Comparison of ENCODE assay signal across 17 cellular contexts in the genomic region with DNA sequence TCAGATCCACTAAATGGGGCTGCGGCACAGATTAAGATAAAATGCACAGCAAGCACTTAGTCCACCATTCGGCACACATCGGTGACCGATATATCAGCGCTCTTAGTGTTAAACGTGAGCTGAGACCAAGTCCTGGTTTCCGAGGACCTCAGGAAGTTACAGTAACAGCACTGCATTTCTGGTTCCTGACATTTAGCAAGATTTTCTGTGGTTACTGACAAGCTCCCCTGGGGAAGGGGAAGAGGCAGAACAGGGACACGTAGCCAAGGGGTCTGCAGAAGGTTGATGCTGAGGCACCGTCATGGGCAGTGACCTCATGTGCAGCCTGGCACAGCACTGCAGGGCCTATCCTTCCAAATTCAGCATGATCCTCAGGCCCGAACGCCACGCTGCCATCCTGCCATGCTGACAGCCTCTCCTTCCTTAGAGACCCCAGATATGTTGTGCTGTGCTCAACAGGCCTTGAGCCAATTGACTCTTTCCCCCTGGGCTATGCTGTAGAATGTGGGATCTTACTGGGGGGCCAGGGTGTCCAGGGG. TPM values are rescaled to one million over a fixed set of nuclear protein-coding genes. Genes with fewer than 3 reads are reported as not detected.
DNase-seq lines count a peak whose midpoint lies in the region; ATAC-seq, FAIRE-seq and TF ChIP-seq lines count a peak whose summit lies in the region.
"Had no signal": no experiment of that assay in that cellular context is flagged by ENCODE, and none has a peak within 500 bp of the region (broad histone marks: within the 10 kb centered on the region; RNA-seq: fewer than 3 reads in every experiment).

No MANE protein-coding gene starts in this region.

- H3K9me3 ChIP-seq in K562 (replicated peaks; ENCODE audit: control insufficient read depth, insufficient read depth, low read depth, low read length) = no peaks in the 10 kb centered on the region
- H3K9me3 ChIP-seq in neutrophil = no peaks in the 10 kb centered on the region
- H3K9me3 ChIP-seq: A549, BE2C, Caco-2 had no signal

- no peak overlapping the region for H3K4me3 Mint-ChIP-seq in stimulated activated effector memory CD8-positive, alpha-beta T cell treated with anti-CD3 and anti-CD28 coated beads, Interleukin-12 subunit alpha, Interleukin-12 subunit beta, amount 100 ng/mL, for 72 hours
- H3K4me3 Mint-ChIP-seq: CD8-positive, alpha-beta memory T cell; H9 had no signal

- H3K4me1 ChIP-seq in K562 (replicated peaks in 1 of 2; ENCODE audit: control insufficient read depth in 2 of 2, insufficient read depth in 2 of 2, low read length in 2 of 2) = no peaks in the 10 kb centered on the region
- peaks cover 67 to 75% of the 10 kb centered on the region in 2 experiments for H3K4me1 ChIP-seq in neutrophil (ENCODE audit: control insufficient read depth in 1 of 2, insufficient read depth in 1 of 2, low read depth in 1 of 2, low read length in 1 of 2)
- H3K4me1 ChIP-seq: A549, BE2C, Caco-2 had no signal

- H3K9ac ChIP-seq in K562 (ENCODE audit: insufficient read depth in 1 of 2, low read depth in 2 of 2, low read length in 2 of 2) = 0 out of 4 replicates have a peak overlapping the region, but pooled peaks of 1 of the 2 experiments have one; percentile 17
- H3K9ac ChIP-seq: GM23248 had no signal

- peak in 1 of 2 experiments; percentile 54 for DNase-seq in HL-60 (ENCODE audit: low read depth in 1 of 2, low spot score in 1 of 2)
- no peak for DNase-seq in K562 (ENCODE audit: extremely low read depth in 1 of 4, low spot score in 3 of 4)
- DNase-seq in stimulated activated effector memory CD8-positive, alpha-beta T cell treated with anti-CD3 and anti-CD28 coated beads, Interleukin-12 subunit alpha, Interleukin-12 subunit beta, amount 100 ng/mL, for 72 hours (ENCODE audit: low spot score in 2 of 2) = no peak
- DNase-seq in inferior parietal cortex (ENCODE audit: extremely low spot score) = no peak
- no peak for DNase-seq in NCI-H345 (lab: John Stamatoyannopoulos, UW)
- DNase-seq in GDM1 (lab: John Stamatoyannopoulos, UW) = no peak
- DNase-seq in stimulated activated CD4-positive, alpha-beta T cell treated with anti-CD3 and anti-CD28 coated beads, Interleukin-2, amount 100 ng/mL, for 24 hours = no peak
- DNase-seq: BE2C; Caco-2; CD8-positive, alpha-beta memory T cell; DND-41; GF-D8; GM23248; H9 had no signal

- no TSS peak for BruUV-seq in K562 (replicated peaks; lab: Mats Ljungman, UMichigan)

- H3K36me3 Mint-ChIP-seq in stimulated activated effector memory CD8-positive, alpha-beta T cell treated with anti-CD3 and anti-CD28 coated beads, Interleukin-12 subunit alpha, Interleukin-12 subunit beta, amount 100 ng/mL, for 72 hours = no peaks in the 10 kb centered on the region
- H3K36me3 Mint-ChIP-seq: CD8-positive, alpha-beta memory T cell had no signal

- in situ Hi-C loops in K562 (cut with MboI) = no loop called here

- peak overlapping the region; percentile 32 for H3K27ac ChIP-seq in HL-60 (replicated peaks)
- H3K27ac ChIP-seq in K562 (ENCODE audit: extremely low read depth, low read depth, low read length) = no peak overlapping the region
- peak overlapping the region; percentile 79 for H3K27ac ChIP-seq in neutrophil
- H3K27ac ChIP-seq: A549, GM23248 had no signal

- H3K9me3 Mint-ChIP-seq in stimulated activated effector memory CD8-positive, alpha-beta T cell treated with anti-CD3 and anti-CD28 coated beads, Interleukin-12 subunit alpha, Interleukin-12 subunit beta, amount 100 ng/mL, for 72 hours = no peaks in the 10 kb centered on the region
- H3K9me3 Mint-ChIP-seq: CD8-positive, alpha-beta memory T cell; H9 had no signal

- TF ChIP-seq CTCF in HL-60 (IDR thresholded peaks at IDR 0.05; ENCODE audit: insufficient read depth, low read length) (no peak), K562 (IDR thresholded peaks at IDR 0.05 in 2 of 3, conservative IDR thresholded peaks at IDR 0.05 in 1 of 3; ENCODE audit: insufficient read depth in 2 of 3, low read depth in 1 of 3, low read length in 3 of 3) (no peak), neutrophil (IDR thresholded peaks at IDR 0.05) (no peak)

- H3K4me1 Mint-ChIP-seq in stimulated activated effector memory CD8-positive, alpha-beta T cell treated with anti-CD3 and anti-CD28 coated beads, Interleukin-12 subunit alpha, Interleukin-12 subunit beta, amount 100 ng/mL, for 72 hours = no peaks in the 10 kb centered on the region
- H3K4me1 Mint-ChIP-seq: CD8-positive, alpha-beta memory T cell had no signal

- H4K20me1 ChIP-seq in K562 (replicated peaks; ENCODE audit: control insufficient read depth, insufficient read depth, low read length) = peaks cover 17% of the 10 kb centered on the region; the same call in 1 of the 2 replicates

- H3K27ac Mint-ChIP-seq in stimulated activated effector memory CD8-positive, alpha-beta T cell treated with anti-CD3 and anti-CD28 coated beads, Interleukin-12 subunit alpha, Interleukin-12 subunit beta, amount 100 ng/mL, for 72 hours = peak overlapping the region; percentile 34
- H3K27ac Mint-ChIP-seq: CD8-positive, alpha-beta memory T cell had no signal

- POLR2A ChIA-PET in K562 (lab: Yijun Ruan, JAX) = interaction anchor here (0.8 to 1.5 kb wide), 2 partner anchors 12 to 13 kb away, joined by 4 to 5 read pairs; a partner anchor contains a TSS

- no peak for ATAC-seq in K562
- ATAC-seq in stimulated activated effector memory CD8-positive, alpha-beta T cell treated with anti-CD3 and anti-CD28 coated beads, Interleukin-12 subunit alpha, Interleukin-12 subunit beta, amount 100 ng/mL, for 72 hours = no peak
- ATAC-seq: A549 had no signal

- intact Hi-C loops in K562 (cut with micrococcal nuclease) = no loop called here

- H2AFZ ChIP-seq in K562 (ENCODE audit: low read depth, low read length) = no peak overlapping the region
- H2AFZ ChIP-seq: GM23248 had no signal

- no peak for TF ChIP-seq RAD21 in K562 (CRISPR knock-in tag; conservative IDR thresholded peaks at IDR 0.05 in 1 of 2, IDR thresholded peaks at IDR 0.05 in 1 of 2)

- no peak for TF ChIP-seq POLR2A in K562 (conservative IDR thresholded peaks at IDR 0.05)

- H3K79me2 ChIP-seq in K562 (ENCODE audit: control insufficient read depth, insufficient read depth, low read length) = no peaks in the 10 kb centered on the region

- no peak for FAIRE-seq in K562 (lab: Jason Lieb, UNC)
- FAIRE-seq: A549 had no signal

- H3K36me3 ChIP-seq in K562 (ENCODE audit: control insufficient read depth, insufficient read depth, low read length) (no peaks in the 10 kb centered on the region), neutrophil (no peaks in the 10 kb centered on the region)
- H3K36me3 ChIP-seq: BE2C had no signal

- under 1% methylated on average over 12 of the region's 12 CpGs for WGBS in K562 (ENCODE audit: insufficient coverage, low coverage, missing lambda C conversion rate)

- H3K27me3 ChIP-seq in HL-60 (ENCODE audit: insufficient read depth, poor library complexity, severe bottlenecking) = no peaks in the 10 kb centered on the region
- peaks cover 40 to 91% of the 10 kb centered on the region in 2 experiments; a peak in 4 of 5 replicates for H3K27me3 ChIP-seq in K562 (ENCODE audit: control insufficient read depth in 2 of 2, insufficient read depth in 2 of 2, low read length in 2 of 2)
- no peaks in the 10 kb centered on the region for H3K27me3 ChIP-seq in neutrophil
- H3K27me3 ChIP-seq: BE2C had no signal

- H3K9me1 ChIP-seq in K562 (ENCODE audit: control insufficient read depth, insufficient read depth, low read length) = no peaks in the 10 kb centered on the region

- no peak overlapping the region for H3K4me3 ChIP-seq in HL-60 (replicated peaks; ENCODE audit: insufficient read depth, low read length)
- no peak overlapping the region for H3K4me3 ChIP-seq in K562
- peak overlapping the region; percentile 31 to 40 for H3K4me3 ChIP-seq in neutrophil (ENCODE audit: low read depth in 1 of 2, low read length in 1 of 2)
- H3K4me3 ChIP-seq: A549, GM23248 had no signal

- no peak overlapping the region for H3K4me2 ChIP-seq in K562 (ENCODE audit: insufficient read depth, low read length)
- H3K4me2 ChIP-seq: A549 had no signal

- TF ChIP-seq EP300 in K562 (IDR thresholded peaks at IDR 0.05; ENCODE audit: low read length) = no peak

- CTCF ChIA-PET in K562 (lab: Yijun Ruan, JAX; ENCODE audit: low intra/inter-chr PET ratio) = no interaction called here

RNA-seq across cellular contexts. Expression of a gene that starts 13.4 kb away (rescaled TPM):
- total RNA-seq in K562 (2011; cell fraction: chromatin; rRNA removed; ENCODE audit: low replicate concordance) = 15.8 and 31.8 TPM in 2 replicates
- total RNA-seq in K562 (2011; cell fraction: nucleolus; rRNA removed) = 33.0 and 33.2 TPM in 2 replicates
- total RNA-seq in K562 (2011; cell fraction: nucleoplasm; rRNA removed) = 32.8 and 35.6 TPM in 2 replicates
- 76.6 and 87.6 TPM in 2 replicates for total RNA-seq in K562 (2014; rRNA removed)
- 39.4 and 46.0 TPM in 2 replicates for total RNA-seq in K562 (2014; rRNA removed; fragmentation: Illumina TruSeq; extraction: Trizol)
- total RNA-seq in K562 (2015; rRNA removed; fragmentation: Illumina TruSeq; extraction: Trizol) = 48.8 and 49.1 TPM in 2 replicates
- 61.0 and 61.9 TPM in 2 replicates for total RNA-seq in K562 (2021)
- 73.7 and 104 TPM in 2 replicates for polyA plus RNA-seq in K562 (2011; rRNA removed)
- 124 and 143 TPM in 2 replicates for polyA plus RNA-seq in K562 (2011; cell fraction: cytosol; rRNA removed)
- 54.6 and 59.0 TPM in 2 replicates for polyA plus RNA-seq in K562 (2011; cell fraction: nucleus; rRNA removed)
- polyA plus RNA-seq in K562 (2012) = 51.6 and 78.2 TPM in 2 replicates
- polyA plus RNA-seq in K562 (2014; fragmentation: Illumina TruSeq; extraction: Trizol) = 95.5 and 97.8 TPM in 2 replicates
- polyA plus RNA-seq in K562 (2014; fragmentation: Nextera tagmentation; extraction: Ambion mirVana) = 10 to 100 TPM; 26.3 to 33.0 TPM
- 78.2 and 82.5 TPM in 2 replicates for polyA plus RNA-seq in K562 (2014; rRNA removed)
- polyA minus RNA-seq in K562 (2011; rRNA and poly(A)+ RNA removed) = 64.1 and 71.1 TPM in 2 replicates
- polyA minus RNA-seq in K562 (2011; cell fraction: cytosol; rRNA and poly(A)+ RNA removed) = 46.2 and 46.7 TPM in 2 replicates
- 14.0 and 23.8 TPM in 2 replicates for polyA minus RNA-seq in K562 (2011; cell fraction: nucleus; rRNA and poly(A)+ RNA removed)

RNA-seq across cellular contexts. Expression of a gene that starts 40.6 kb away (rescaled TPM):
- total RNA-seq in K562 (2011; cell fraction: chromatin; rRNA removed; ENCODE audit: low replicate concordance) = not detected in 2 replicates
- total RNA-seq in K562 (2011; cell fraction: nucleolus; rRNA removed) = not detected in 2 replicates
- total RNA-seq in K562 (2011; cell fraction: nucleoplasm; rRNA removed) = not detected in 2 replicates
- not detected in 2 replicates for total RNA-seq in K562 (2014; rRNA removed)
- total RNA-seq in K562 (2014; rRNA removed; fragmentation: Illumina TruSeq; extraction: Trizol) = not detected in 2 replicates
- not detected in 2 replicates for total RNA-seq in K562 (2015; rRNA removed; fragmentation: Illumina TruSeq; extraction: Trizol)
- total RNA-seq in K562 (2021) = not detected in 2 replicates
- not detected in 2 replicates for polyA plus RNA-seq in K562 (2011; rRNA removed)
- not detected in 2 replicates for polyA plus RNA-seq in K562 (2011; cell fraction: cytosol; rRNA removed)
- polyA plus RNA-seq in K562 (2011; cell fraction: nucleus; rRNA removed) = not detected in 2 replicates
- not detected in 2 replicates for polyA plus RNA-seq in K562 (2012)
- not detected in 2 replicates for polyA plus RNA-seq in K562 (2014; fragmentation: Illumina TruSeq; extraction: Trizol)
- polyA plus RNA-seq in K562 (2014; fragmentation: Nextera tagmentation; extraction: Ambion mirVana) = not detected
- not detected in 2 replicates for polyA plus RNA-seq in K562 (2014; rRNA removed)
- not detected in 2 replicates for polyA minus RNA-seq in K562 (2011; rRNA and poly(A)+ RNA removed)
- not detected in 2 replicates for polyA minus RNA-seq in K562 (2011; cell fraction: cytosol; rRNA and poly(A)+ RNA removed)
- polyA minus RNA-seq in K562 (2011; cell fraction: nucleus; rRNA and poly(A)+ RNA removed) = not detected in 2 replicates
- total RNA-seq: Caco-2; CD8-positive, alpha-beta memory T cell; GM23248; H9 had no signal
- polyA plus RNA-seq: A549; AG04450; CD8-positive, alpha-beta memory T cell; GM23248 had no signal

RNA-seq across cellular contexts. Expression of a gene that starts 45.8 kb away (rescaled TPM):
- 0.44 TPM in 1 of 2 replicates, not detected in the other for total RNA-seq in K562 (2011; cell fraction: chromatin; rRNA removed; ENCODE audit: low replicate concordance)
- 0.13 and 0.17 TPM in 2 replicates for total RNA-seq in K562 (2011; cell fraction: nucleolus; rRNA removed)
- not detected in 2 replicates for total RNA-seq in K562 (2011; cell fraction: nucleoplasm; rRNA removed)
- 0.04 TPM in 1 of 2 replicates, not detected in the other for total RNA-seq in K562 (2014; rRNA removed)
- total RNA-seq in K562 (2014; rRNA removed; fragmentation: Illumina TruSeq; extraction: Trizol) = not detected in 2 replicates
- total RNA-seq in K562 (2015; rRNA removed; fragmentation: Illumina TruSeq; extraction: Trizol) = 0.08 TPM in 1 of 2 replicates, not detected in the other
- total RNA-seq in K562 (2021) = 0.54 and 0.60 TPM in 2 replicates
- polyA plus RNA-seq in K562 (2011; rRNA removed) = 0.11 TPM in 1 of 2 replicates, not detected in the other
- not detected in 2 replicates for polyA plus RNA-seq in K562 (2011; cell fraction: cytosol; rRNA removed)
- polyA plus RNA-seq in K562 (2011; cell fraction: nucleus; rRNA removed) = 0.31 and 0.36 TPM in 2 replicates
- 0.37 TPM in 1 of 2 replicates, not detected in the other for polyA plus RNA-seq in K562 (2012)
- not detected in 2 replicates for polyA plus RNA-seq in K562 (2014; fragmentation: Illumina TruSeq; extraction: Trizol)
- not detected for polyA plus RNA-seq in K562 (2014; fragmentation: Nextera tagmentation; extraction: Ambion mirVana)
- polyA plus RNA-seq in K562 (2014; rRNA removed) = 0.11 TPM in 1 of 2 replicates, not detected in the other
- not detected in 2 replicates for polyA minus RNA-seq in K562 (2011; rRNA and poly(A)+ RNA removed)
- polyA minus RNA-seq in K562 (2011; cell fraction: cytosol; rRNA and poly(A)+ RNA removed) = not detected in 2 replicates
- polyA minus RNA-seq in K562 (2011; cell fraction: nucleus; rRNA and poly(A)+ RNA removed) = not detected in 2 replicates
- polyA plus RNA-seq: CD8-positive, alpha-beta memory T cell had no signal

Comparison
In these comparisons a context has a peak if more than half of its experiments do, and no peak if none do; other contexts are left out.
1. H3K4me3 ChIP-seq: peak in neutrophil (2 of 2); none in HL-60 (single experiment) and K562 (single experiment).